Comparison of ENCODE assay signal across 1 cellular context in the genomic region with DNA sequence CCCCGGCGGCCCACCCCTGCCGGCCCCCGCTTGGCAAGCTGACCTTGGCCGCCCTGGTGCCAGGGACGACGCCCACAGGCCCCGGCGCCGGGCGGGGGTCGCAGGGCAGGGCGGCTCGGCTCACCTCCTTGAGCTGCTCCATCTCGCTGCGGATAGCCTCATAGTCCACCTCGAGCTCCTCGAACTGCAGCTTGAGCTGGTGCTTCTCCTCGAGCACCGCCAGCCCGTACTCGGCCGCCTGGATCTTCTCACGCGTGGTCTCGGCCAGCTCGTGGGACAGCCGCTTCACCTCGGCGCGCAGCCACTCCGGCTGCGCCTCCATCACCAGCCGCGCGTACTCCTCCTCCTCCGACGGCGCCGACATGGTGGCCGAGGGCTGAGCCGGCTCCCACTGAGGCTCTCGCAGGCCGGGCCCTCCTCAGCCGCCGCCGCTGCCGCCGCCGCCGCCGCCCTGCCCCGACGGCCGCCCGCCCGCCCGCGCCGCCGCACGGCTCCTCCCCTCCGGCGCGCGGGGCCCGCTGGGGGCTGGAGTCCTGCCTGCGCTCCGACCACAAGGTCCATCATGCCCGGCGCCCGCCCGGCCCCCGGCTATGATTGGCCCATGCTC.
TF ChIP-seq lines count a peak whose summit lies in the region.

A gene (minus strand): TSS at position 453 of the 607 bp plus-strand sequence. CDS start 89 bp downstream, at position 364.

TF ChIP-seq in HCT116, 20 proteins besides CTCF, POLR2A, EP300 and RAD21:
- TF ChIP-seq YY1 (IDR thresholded peaks at IDR 0.05; ENCODE audit: extremely low read depth, insufficient replicate concordance, low read depth, low read length) (no peak), EGR1 (IDR thresholded peaks at IDR 0.05; ENCODE audit: low read depth) (no peak), SIN3A (IDR thresholded peaks at IDR 0.05; ENCODE audit: low read depth) (no peak), ELF1 (IDR thresholded peaks at IDR 0.05; ENCODE audit: borderline replicate concordance, low read depth) (no peak), POLR2AphosphoS5 (IDR thresholded peaks at IDR 0.05; ENCODE audit: low read depth, low read length) (no peak), TCF7L2 (IDR thresholded peaks at IDR 0.05; ENCODE audit: borderline replicate concordance, extremely low read depth, insufficient read depth, insufficient read length) (no peak), SRF (IDR thresholded peaks at IDR 0.05; ENCODE audit: low read depth) (no peak)
- TF ChIP-seq, protein P1, sequence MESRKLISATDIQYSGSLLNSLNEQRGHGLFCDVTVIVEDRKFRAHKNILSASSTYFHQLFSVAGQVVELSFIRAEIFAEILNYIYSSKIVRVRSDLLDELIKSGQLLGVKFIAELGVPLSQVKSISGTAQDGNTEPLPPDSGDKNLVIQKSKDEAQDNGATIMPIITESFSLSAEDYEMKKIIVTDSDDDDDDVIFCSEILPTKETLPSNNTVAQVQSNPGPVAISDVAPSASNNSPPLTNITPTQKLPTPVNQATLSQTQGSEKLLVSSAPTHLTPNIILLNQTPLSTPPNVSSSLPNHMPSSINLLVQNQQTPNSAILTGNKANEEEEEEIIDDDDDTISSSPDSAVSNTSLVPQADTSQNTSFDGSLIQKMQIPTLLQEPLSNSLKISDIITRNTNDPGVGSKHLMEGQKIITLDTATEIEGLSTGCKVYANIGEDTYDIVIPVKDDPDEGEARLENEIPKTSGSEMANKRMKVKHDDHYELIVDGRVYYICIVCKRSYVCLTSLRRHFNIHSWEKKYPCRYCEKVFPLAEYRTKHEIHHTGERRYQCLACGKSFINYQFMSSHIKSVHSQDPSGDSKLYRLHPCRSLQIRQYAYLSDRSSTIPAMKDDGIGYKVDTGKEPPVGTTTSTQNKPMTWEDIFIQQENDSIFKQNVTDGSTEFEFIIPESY (IDR thresholded peaks at IDR 0.05; ENCODE audit: extremely low read depth, insufficient replicate concordance, low read length), result no peak
